In genomic region chr22:49138250-49138790, GRCh38 we compare ENCODE assay signal across 21 cellular contexts.
DNase-seq lines count a peak whose midpoint lies in the region; ATAC-seq, FAIRE-seq and TF ChIP-seq lines count a peak whose summit lies in the region.
"Had no signal": no experiment of that assay in that cellular context is flagged by ENCODE, and none has a peak within 500 bp of the region (broad histone marks: within the 10 kb centered on the region; RNA-seq: fewer than 3 reads in every experiment).

No MANE protein-coding gene starts in this region.

- H3K36me3 ChIP-seq in HepG2 (replicated peaks in 1 of 2; ENCODE audit: control insufficient read depth in 1 of 2, insufficient read depth in 2 of 2, low read length in 2 of 2), result no peaks in the 10 kb centered on the region
- no peaks in the 10 kb centered on the region for H3K36me3 ChIP-seq in right lobe of liver
- no peaks in the 10 kb centered on the region for H3K36me3 ChIP-seq in H1 (ENCODE audit: control insufficient read depth in 2 of 4, insufficient read depth in 4 of 4, low read length in 3 of 4)
- no peaks in the 10 kb centered on the region for H3K36me3 ChIP-seq in trophoblast cell (ENCODE audit: control insufficient read depth in 1 of 2, insufficient read depth in 2 of 2, low read length in 2 of 2)
- H3K36me3 ChIP-seq: BLaER1 had no signal

- H4K5ac ChIP-seq in H1 (ENCODE audit: insufficient read length, low read depth, low read length), result no peak overlapping the region

- peak overlapping the region; percentile 3 for H3K56ac ChIP-seq in H1 (replicated peaks; ENCODE audit: insufficient read length, low read depth, low read length)

- CTCF ChIA-PET in HepG2 (lab: Yijun Ruan, JAX; ENCODE audit: low intra/inter-chr PET ratio, low total read pairs), result no interaction called here
- CTCF ChIA-PET in H1 (lab: Charles Lee; ENCODE audit: partially characterized antibody), result interaction anchor here (1.4 kb wide), 1 partner anchor 92 kb away, joined by 5 read pairs; no protein-coding TSS in a partner anchor

- H2BK5ac ChIP-seq in H1 (ENCODE audit: low read depth, low read length) (no peak overlapping the region), trophoblast cell (ENCODE audit: low read depth, low read length, poor library complexity) (no peak overlapping the region)

- H2BK120ac ChIP-seq in H1 (replicated peaks; ENCODE audit: low read depth, low read length) (no peak overlapping the region), trophoblast cell (ENCODE audit: insufficient read depth, low read length, poor library complexity) (no peak overlapping the region)

- H2BK12ac ChIP-seq in H1 (ENCODE audit: low read depth, low read length) (no peak overlapping the region), trophoblast cell (ENCODE audit: low read length) (no peak overlapping the region)

- H3K27ac ChIP-seq in HepG2 (ENCODE audit: extremely low read length, insufficient read depth, low read length) (no peak overlapping the region), right lobe of liver (no peak overlapping the region), H1 (ENCODE audit: low read depth, low read length) (no peak overlapping the region), trophoblast cell (ENCODE audit: low read depth, low read length) (no peak overlapping the region)
- H3K27ac ChIP-seq: 22Rv1, BLaER1, C4-2B, GM23248 had no signal

- TF ChIP-seq RAD21 in HepG2 (CRISPR knock-in tag; IDR thresholded peaks at IDR 0.05), result no peak
- TF ChIP-seq RAD21 in H1 (IDR thresholded peaks at IDR 0.05 in 1 of 2, conservative IDR thresholded peaks at IDR 0.05 in 1 of 2; ENCODE audit: low read depth in 2 of 2, low read length in 2 of 2), result no peak

- H3K27me3 ChIP-seq in HepG2 (ENCODE audit: control insufficient read depth in 1 of 2, insufficient read depth in 2 of 2, low read length in 2 of 2) (peaks cover 0 to 36% of the 10 kb centered on the region in 2 experiments; a peak in 4 of 5 replicates), right lobe of liver (peaks cover 0 to 9% of the 10 kb centered on the region in 2 donors), H1 (replicated peaks in 1 of 4; ENCODE audit: control insufficient read depth in 3 of 4, extremely low read depth in 1 of 4, insufficient read depth in 3 of 4, low read length in 3 of 4) (no peaks in the 10 kb centered on the region), trophoblast cell (ENCODE audit: insufficient read depth, low read length) (no peaks in the 10 kb centered on the region)
- H3K27me3 ChIP-seq: BLaER1 had no signal

- WGBS in HepG2 (ENCODE audit: low lambda C conversion rate), result 0% methylated on average over 1 of the region's 1 CpG
- 61% methylated on average over 1 of the region's 1 CpG for WGBS in right lobe of liver (ENCODE audit: insufficient coverage, low coverage, low lambda C conversion rate, missing lambda C conversion rate)
- 92 to 100% methylated on average over 1 of the region's 1 CpG for WGBS in H1 (ENCODE audit: extremely low coverage in 1 of 2, insufficient coverage in 1 of 2, insufficient read length in 1 of 2, insufficient replicate concordance in 2 of 2, low coverage in 1 of 2, low lambda C conversion rate in 2 of 2, missing lambda C conversion rate in 1 of 2), 2 experiments
- WGBS in trophoblast cell (ENCODE audit: extremely low coverage, insufficient coverage, insufficient read length), result 100% methylated on average over 1 of the region's 1 CpG

- H3K79me2 ChIP-seq in HepG2 (ENCODE audit: insufficient read depth, low read length) (no peaks in the 10 kb centered on the region), H1 (ENCODE audit: control insufficient read depth in 1 of 2, insufficient read depth in 2 of 2, low read length in 2 of 2) (no peaks in the 10 kb centered on the region), trophoblast cell (ENCODE audit: control insufficient read depth, insufficient read depth, low read length, poor library complexity) (no peaks in the 10 kb centered on the region)

- no peak overlapping the region for H3K4ac ChIP-seq in H1 (replicated peaks; ENCODE audit: insufficient read length, low read depth, low read length)
- no peak overlapping the region for H3K4ac ChIP-seq in trophoblast cell (ENCODE audit: low read depth, low read length)

- H3K23me2 ChIP-seq in H1 (ENCODE audit: low read depth, low read length), result peaks cover 8% of the 10 kb centered on the region; the same call in 1 of the 2 replicates

- H3K4me2 ChIP-seq in HepG2 (ENCODE audit: low read depth, low read length), result no peak overlapping the region
- H3K4me2 ChIP-seq in H1 (ENCODE audit: insufficient read depth in 1 of 2, low read depth in 2 of 2, low read length in 2 of 2), result no peak overlapping the region
- H3K4me2 ChIP-seq in trophoblast cell (ENCODE audit: low read length), result no peak overlapping the region
- H3K4me2 ChIP-seq: BLaER1 had no signal

- TF ChIP-seq CTCF in HepG2 (CRISPR knock-in tag; IDR thresholded peaks at IDR 0.05) (no peak), right lobe of liver (IDR thresholded peaks at IDR 0.05) (no peak), H1 (IDR thresholded peaks at IDR 0.05; ENCODE audit: control extremely low read depth in 1 of 3, insufficient read depth in 1 of 3, low read depth in 1 of 3, low read length in 3 of 3) (no peak)

- H3K23ac ChIP-seq in H1 (ENCODE audit: insufficient read length) (no peak overlapping the region), trophoblast cell (ENCODE audit: low read length) (peak overlapping the region; percentile 33)

- H4K20me1 ChIP-seq in HepG2 (ENCODE audit: insufficient read depth, low read length), result no peaks in the 10 kb centered on the region
- H4K20me1 ChIP-seq in H1 (replicated peaks in 1 of 2; ENCODE audit: control insufficient read depth in 1 of 2, insufficient read depth in 2 of 2, low read length in 2 of 2), result no peaks in the 10 kb centered on the region
- H4K20me1 ChIP-seq: BLaER1 had no signal

- intact Hi-C loops in HepG2 (cut with micrococcal nuclease; ENCODE audit: unreplicated experiment) (no loop called here), right lobe of liver (cut with DNase I) (no loop called here)

- no peak overlapping the region for H2AK5ac ChIP-seq in H1 (ENCODE audit: low read depth, low read length)
- H2AK5ac ChIP-seq in trophoblast cell (ENCODE audit: low read length), result no peak overlapping the region

- no peak overlapping the region for H4K12ac ChIP-seq in trophoblast cell (ENCODE audit: low read depth, low read length)

- no peak for TF ChIP-seq EP300 in HepG2 (IDR thresholded peaks at IDR 0.05; ENCODE audit: low read depth in 2 of 2, low read length in 2 of 2)
- TF ChIP-seq EP300 in HepG2 (CRISPR knock-in tag; IDR thresholded peaks at IDR 0.05; ENCODE audit: borderline replicate concordance), result no peak
- TF ChIP-seq EP300 in H1 (IDR thresholded peaks at IDR 0.05; ENCODE audit: borderline replicate concordance in 1 of 2, low read depth in 2 of 2, low read length in 2 of 2), result no peak

- H3K9me3 ChIP-seq in HepG2 (ENCODE audit: low read length), result no peaks in the 10 kb centered on the region
- H3K9me3 ChIP-seq in right lobe of liver, result no peaks in the 10 kb centered on the region
- H3K9me3 ChIP-seq in H1 (ENCODE audit: insufficient read depth in 2 of 2, low read depth in 1 of 2, low read length in 1 of 2), result no peaks in the 10 kb centered on the region
- no peaks in the 10 kb centered on the region for H3K9me3 ChIP-seq in trophoblast cell (ENCODE audit: insufficient read depth, low read depth, low read length)
- H3K9me3 ChIP-seq: BLaER1, Caco-2 had no signal

- no peak overlapping the region for H4K8ac ChIP-seq in H1 (ENCODE audit: extremely low read depth, insufficient read depth, low read length)
- no peak overlapping the region for H4K8ac ChIP-seq in trophoblast cell (ENCODE audit: low read depth, low read length)

- no peak overlapping the region for H3K18ac ChIP-seq in H1 (ENCODE audit: extremely low read depth, low read length)
- H3K18ac ChIP-seq in trophoblast cell (ENCODE audit: low read length), result no peak overlapping the region

- ATAC-seq in HepG2, result no peak
- ATAC-seq in right lobe of liver, result no peak
- no peak for ATAC-seq in HG03196 (IDR thresholded peaks at IDR 0.05; ENCODE audit: unreplicated experiment)
- ATAC-seq in HG03354 (IDR thresholded peaks at IDR 0.05; ENCODE audit: poor library complexity, severe bottlenecking, unreplicated experiment), result no peak
- ATAC-seq: CD8-positive, alpha-beta T cell; HCT116 had no signal

- H3K79me1 ChIP-seq in H1 (ENCODE audit: low read depth, low read length), result no peaks in the 10 kb centered on the region
- no peaks in the 10 kb centered on the region for H3K79me1 ChIP-seq in trophoblast cell (ENCODE audit: low read length)

- no peak overlapping the region for H3K9ac ChIP-seq in HepG2 (ENCODE audit: insufficient read depth, low read depth, low read length)
- H3K9ac ChIP-seq in H1 (replicated peaks in 1 of 4; ENCODE audit: extremely low read depth in 1 of 4, low read depth in 3 of 4, low read length in 3 of 4), result no peak overlapping the region
- H3K9ac ChIP-seq in trophoblast cell (ENCODE audit: low read length), result no peak overlapping the region
- H3K9ac ChIP-seq: BLaER1, GM23248 had no signal

- no peak overlapping the region for H2BK20ac ChIP-seq in H1 (ENCODE audit: low read length)

- no peak for FAIRE-seq in HepG2 (lab: Jason Lieb, UNC)
- no peak for FAIRE-seq in H1 (lab: Jason Lieb, UNC)
- FAIRE-seq: A204.1, G401.6, GM19239 had no signal

- TF ChIP-seq POLR2A in HepG2 (IDR thresholded peaks at IDR 0.05; ENCODE audit: insufficient read depth in 1 of 2, low read depth in 2 of 2, low read length in 2 of 2), result no peak
- TF ChIP-seq POLR2A in right lobe of liver (IDR thresholded peaks at IDR 0.05), result no peak
- TF ChIP-seq POLR2A in H1 (IDR thresholded peaks at IDR 0.05; ENCODE audit: control extremely low read depth in 1 of 2, low read depth in 2 of 2, low read length in 2 of 2), result no peak

- DNase-seq in HepG2 (ENCODE audit: low spot score) (no peak), right lobe of liver (no peak), H1 (ENCODE audit: low read depth in 1 of 2, low spot score in 2 of 2) (no peak), trophoblast cell (no peak), midbrain (lab: John Stamatoyannopoulos, UW) (no peak)
- DNase-seq: Caco-2; CD4-positive, CD25-positive, alpha-beta regulatory T cell; CD8-positive, alpha-beta T cell; DMS153; DND-41; GM23248; H9 had no signal

- H3K4me3 ChIP-seq in HepG2 (replicated peaks in 1 of 3; ENCODE audit: insufficient read depth in 1 of 3, low read depth in 2 of 3, low read length in 3 of 3) (no peak overlapping the region), right lobe of liver (no peak overlapping the region), H1 (ENCODE audit: extremely low read depth in 1 of 4, insufficient read depth in 2 of 4, low read depth in 3 of 4, low read length in 4 of 4) (no peak overlapping the region), trophoblast cell (ENCODE audit: low read depth, low read length) (no peak overlapping the region)
- H3K4me3 ChIP-seq: BLaER1, GM23248 had no signal

- BruUV-seq in HepG2 (replicated peaks; lab: Mats Ljungman, UMichigan), result no TSS peak

- H2AFZ ChIP-seq in HepG2 (ENCODE audit: low read length), result no peak overlapping the region
- H2AFZ ChIP-seq in H1 (ENCODE audit: low read length), result no peak overlapping the region
- no peak overlapping the region for H2AFZ ChIP-seq in trophoblast cell (ENCODE audit: insufficient read depth, low read length, poor library complexity)
- H2AFZ ChIP-seq: GM23248 had no signal

- H3K14ac ChIP-seq in H1 (ENCODE audit: insufficient read length) (no peak overlapping the region), trophoblast cell (ENCODE audit: low read length) (no peak overlapping the region)

- in situ Hi-C loops in HepG2 (cut with HindIII; ENCODE audit: extremely low pct_ligation_motif_present, low pct_unique_long_range_greater_than_20kb), result no loop called here

- H2BK15ac ChIP-seq in H1 (ENCODE audit: low read length), result no peak overlapping the region

- no peaks in the 10 kb centered on the region for H3K4me1 ChIP-seq in HepG2 (ENCODE audit: insufficient read depth, low read length)
- H3K4me1 ChIP-seq in right lobe of liver, result no peaks in the 10 kb centered on the region
- H3K4me1 ChIP-seq in H1 (replicated peaks in 1 of 4; ENCODE audit: control insufficient read depth in 3 of 4, insufficient read depth in 4 of 4, low read length in 3 of 4), result no peaks in the 10 kb centered on the region; a peak in 1 of 7 replicates
- H3K4me1 ChIP-seq in trophoblast cell (ENCODE audit: control insufficient read depth in 1 of 2, insufficient read depth in 2 of 2, low read length in 2 of 2), result no peaks in the 10 kb centered on the region
- H3K4me1 ChIP-seq: Caco-2 had no signal

- H4K91ac ChIP-seq in H1 (replicated peaks; ENCODE audit: insufficient read length, low read length) (no peak overlapping the region), trophoblast cell (ENCODE audit: low read depth, low read length) (no peak overlapping the region)

- POLR2A ChIA-PET in HepG2 (lab: Yijun Ruan, JAX), result no interaction called here
- POLR2A ChIA-PET in H1 (lab: Charles Lee; ENCODE audit: partially characterized antibody), result no interaction called here
